In genomic region chr9:34363619-34364351, GRCh38 we compare ENCODE assay signal across 10 cellular contexts. TPM values are rescaled to one million over a fixed set of nuclear protein-coding genes. Genes with fewer than 3 reads are reported as not detected.
DNase-seq lines count a peak whose midpoint lies in the region; ATAC-seq and TF ChIP-seq lines count a peak whose summit lies in the region.
"Had no signal": no experiment of that assay in that cellular context is flagged by ENCODE, and none has a peak within 500 bp of the region (broad histone marks: within the 10 kb centered on the region; RNA-seq: fewer than 3 reads in every experiment).

No MANE protein-coding gene starts in this region.

- no peaks in the 10 kb centered on the region; the same call in 1 of the 2 replicates for H3K9me3 ChIP-seq in SJCRH30 (replicated peaks)
- H3K9me3 ChIP-seq in heart right ventricle, result no peaks in the 10 kb centered on the region
- no peaks in the 10 kb centered on the region for H3K9me3 ChIP-seq in osteoblast (ENCODE audit: low read depth, low read length)
- H3K9me3 ChIP-seq in breast epithelium, result no peaks in the 10 kb centered on the region

- H3K27me3 ChIP-seq in GM23338 (ENCODE audit: insufficient read depth), result no peaks in the 10 kb centered on the region
- H3K27me3 ChIP-seq in SJCRH30, result no peaks in the 10 kb centered on the region
- no peaks in the 10 kb centered on the region for H3K27me3 ChIP-seq in heart right ventricle
- H3K27me3 ChIP-seq in osteoblast (ENCODE audit: insufficient read depth, low read length), result no peaks in the 10 kb centered on the region
- H3K27me3 ChIP-seq in breast epithelium, result no peaks in the 10 kb centered on the region

- H3K4me3 ChIP-seq in GM23338 (peak overlapping the region; percentile 17; the same call in 1 of the 2 replicates), SJCRH30 (peak overlapping the region; percentile 23), heart right ventricle (peak overlapping the region in 5 of 10 donors; percentile 11 to 38 (median 23)), osteoblast (ENCODE audit: insufficient read depth, low read length) (no peak overlapping the region), breast epithelium (no peak overlapping the region)

- TF ChIP-seq CTCF in GM23338 (conservative IDR thresholded peaks at IDR 0.05; ENCODE audit: low read depth in 2 of 2), result no peak
- no peak for TF ChIP-seq CTCF in heart right ventricle (IDR thresholded peaks at IDR 0.05)
- TF ChIP-seq CTCF in osteoblast (IDR thresholded peaks at IDR 0.05; ENCODE audit: extremely low read depth, low read depth, low read length), result no peak
- TF ChIP-seq CTCF in breast epithelium (IDR thresholded peaks at IDR 0.05), result no peak

- WGBS in heart right ventricle, 2 donors, result 33 to 50% methylated on average over 13 of the region's 13 CpGs

- H3F3A ChIP-seq in GM23338 (replicated peaks; ENCODE audit: low read depth), result no peaks in the 10 kb centered on the region

- peaks cover 22% of the 10 kb centered on the region for H3K9me3 Mint-ChIP-seq in GM23338
- no peaks in the 10 kb centered on the region for H3K9me3 Mint-ChIP-seq in activated T-cell treated with anti-CD3 and anti-CD28 coated beads, Interleukin-2, amount 50 U/mL, for 24 hours
- H3K9me3 Mint-ChIP-seq: CD8-positive, alpha-beta memory T cell had no signal

- peaks cover 24% of the 10 kb centered on the region for H3K4me1 Mint-ChIP-seq in GM23338
- H3K4me1 Mint-ChIP-seq in activated T-cell treated with anti-CD3 and anti-CD28 coated beads, Interleukin-2, amount 50 U/mL, for 24 hours (ENCODE audit: low read depth), result peaks cover 12% of the 10 kb centered on the region

- DNase-seq in GM23338 (ENCODE audit: low spot score), result peak; percentile 63
- peak in 1 of 2 experiments; percentile 31 for DNase-seq in SJCRH30
- peak; percentile 42 to 79 for DNase-seq in heart right ventricle
- DNase-seq in osteoblast (ENCODE audit: insufficient read length, low spot score, missing footprints), result peak; percentile 46
- DNase-seq in breast epithelium (ENCODE audit: low spot score in 2 of 2), result no peak
- no peak for DNase-seq in activated T-cell treated with anti-CD3 and anti-CD28 coated beads, Interleukin-2, amount 50 U/mL, for 24 hours
- DNase-seq: NCI-H524 had no signal

- H3K27ac ChIP-seq in GM23338 (ENCODE audit: low read depth) (peak overlapping the region; percentile 26; the same call in 1 of the 2 replicates), SJCRH30 (no peak overlapping the region), heart right ventricle (peak overlapping the region; percentile 61 to 90 (median 72)), osteoblast (ENCODE audit: low read depth, low read length) (no peak overlapping the region), breast epithelium (no peak overlapping the region)

- H2AFZ ChIP-seq in GM23338 (peak overlapping the region; percentile 70), osteoblast (ENCODE audit: low read length) (no peak overlapping the region)

- H3K79me2 ChIP-seq in GM23338 (replicated peaks; ENCODE audit: insufficient read depth), result no peaks in the 10 kb centered on the region
- no peaks in the 10 kb centered on the region for H3K79me2 ChIP-seq in osteoblast (ENCODE audit: insufficient read depth, low read length)

- H3K27me3 Mint-ChIP-seq in GM23338 (ENCODE audit: insufficient read depth, low read depth, poor library complexity), result peaks cover 4% of the 10 kb centered on the region
- no peaks in the 10 kb centered on the region for H3K27me3 Mint-ChIP-seq in activated T-cell treated with anti-CD3 and anti-CD28 coated beads, Interleukin-2, amount 50 U/mL, for 24 hours
- H3K27me3 Mint-ChIP-seq: CD8-positive, alpha-beta memory T cell had no signal

- H3K4me1 ChIP-seq in GM23338 (ENCODE audit: insufficient read depth) (peaks cover 26% of the 10 kb centered on the region), SJCRH30 (0 out of 2 replicates have a peak, but pooled peaks cover 3% of the 10 kb centered on the region), heart right ventricle (peaks cover 4 to 31% (median 15%) of the 10 kb centered on the region in 9 donors), osteoblast (ENCODE audit: insufficient read depth, low read length) (no peaks in the 10 kb centered on the region), breast epithelium (no peaks in the 10 kb centered on the region)

- no peaks in the 10 kb centered on the region for H3K36me3 ChIP-seq in GM23338 (ENCODE audit: insufficient read depth)
- H3K36me3 ChIP-seq in SJCRH30, result no peaks in the 10 kb centered on the region
- H3K36me3 ChIP-seq in heart right ventricle, result peaks cover 0 to 10% (median 0%) of the 10 kb centered on the region in 9 donors
- H3K36me3 ChIP-seq in osteoblast (ENCODE audit: insufficient read depth, low read length), result no peaks in the 10 kb centered on the region
- H3K36me3 ChIP-seq in breast epithelium, result no peaks in the 10 kb centered on the region

- TF ChIP-seq POLR2A in breast epithelium (IDR thresholded peaks at IDR 0.05), result no peak

- H3K27ac Mint-ChIP-seq in GM23338, result peak overlapping the region; percentile 63
- no peak overlapping the region for H3K27ac Mint-ChIP-seq in activated T-cell treated with anti-CD3 and anti-CD28 coated beads, Interleukin-2, amount 50 U/mL, for 24 hours

- peak overlapping the region; percentile 58 for H3K4me2 ChIP-seq in GM23338
- H3K4me2 ChIP-seq in osteoblast (ENCODE audit: insufficient read depth, low read length), result no peak overlapping the region

- H3K9me2 ChIP-seq in GM23338 (ENCODE audit: insufficient read depth), result 0 out of 2 replicates have a peak, but pooled peaks cover 3% of the 10 kb centered on the region

- peak; percentile 91 for ATAC-seq in GM23338
- ATAC-seq in heart right ventricle, result peak; percentile 76 to 92 (median 90)
- no peak for ATAC-seq in GM19452 (IDR thresholded peaks at IDR 0.05; ENCODE audit: unreplicated experiment)
- no peak for ATAC-seq in HG03565 (IDR thresholded peaks at IDR 0.05; ENCODE audit: unreplicated experiment)

- intact Hi-C loops in heart right ventricle (cut with DNase I) (no loop called here), breast epithelium (cut with DNase I; ENCODE audit: low total_unique reads) (no loop called here)

- H4K20me1 ChIP-seq in GM23338 (replicated peaks; ENCODE audit: insufficient read depth), result no peaks in the 10 kb centered on the region
- H4K20me1 ChIP-seq in osteoblast (ENCODE audit: insufficient read depth, low read length), result no peaks in the 10 kb centered on the region

- peak overlapping the region; percentile 30 for H3K4me3 Mint-ChIP-seq in GM23338
- H3K4me3 Mint-ChIP-seq in activated T-cell treated with anti-CD3 and anti-CD28 coated beads, Interleukin-2, amount 50 U/mL, for 24 hours, result no peak overlapping the region
- H3K4me3 Mint-ChIP-seq: CD8-positive, alpha-beta memory T cell had no signal

- peaks cover 22% of the 10 kb centered on the region for H3K36me3 Mint-ChIP-seq in GM23338 (ENCODE audit: low read depth)
- H3K36me3 Mint-ChIP-seq in activated T-cell treated with anti-CD3 and anti-CD28 coated beads, Interleukin-2, amount 50 U/mL, for 24 hours (ENCODE audit: low read depth), result peaks cover 14% of the 10 kb centered on the region

TF ChIP-seq in GM23338, 12 proteins besides CTCF, POLR2A, EP300 and RAD21 (continues in another document):
- TF ChIP-seq ZNF114 (CRISPR knock-in tag; IDR thresholded peaks at IDR 0.05) (no peak), EZH2phosphoT487 (IDR thresholded peaks at IDR 0.05; ENCODE audit: unreplicated experiment) (no peak), POLR2AphosphoS5 (IDR thresholded peaks at IDR 0.05; ENCODE audit: low read depth) (no peak), EZH2 (IDR thresholded peaks at IDR 0.05; ENCODE audit: low read depth, unreplicated experiment) (no peak)

RNA-seq across cellular contexts. Expression of gene MYORG, which starts 12.9 kb away (rescaled TPM):
- total RNA-seq in GM23338 (2014; rRNA removed; shearing (Covaris generic)), result 4.9 and 7.3 TPM in 2 replicates
- 1.3 and 1.5 TPM in 2 replicates for polyA plus RNA-seq in GM23338 (2016; fragmentation: Nextera tagmentation; extraction: Ambion mirVana)
- total RNA-seq in SJCRH30 (2014; rRNA removed; shearing (Covaris generic)), result 1.7 and 1.8 TPM in 2 replicates
- 1 to 10 TPM; 4.9 to 9.1 (median 7.1) TPM for total RNA-seq in heart right ventricle
- 1 to 10 TPM; 1.3 to 4.8 TPM for polyA plus RNA-seq in heart right ventricle
- 0.36 and 0.88 TPM in 2 replicates for total RNA-seq in osteoblast
- 10 to 100 TPM in 1 of 3 donors, 1 to 10 TPM in 2; 2.9 to 11.5 (median 6.4) TPM for total RNA-seq in breast epithelium

RNA-seq across cellular contexts. Expression of gene NUDT2, which starts 34.4 kb away (rescaled TPM):
- total RNA-seq in GM23338 (2014; rRNA removed; shearing (Covaris generic)), result 9.5 and 12.1 TPM in 2 replicates
- polyA plus RNA-seq in GM23338 (2016; fragmentation: Nextera tagmentation; extraction: Ambion mirVana), result 16.4 and 16.9 TPM in 2 replicates
- total RNA-seq in SJCRH30 (2014; rRNA removed; shearing (Covaris generic)), result 9.4 TPM in 2 replicates
- total RNA-seq in heart right ventricle, result 10 to 100 TPM; 14.4 to 24.8 (median 18.4) TPM
- polyA plus RNA-seq in heart right ventricle, result 10 to 100 TPM; 17.2 to 28.9 TPM
- total RNA-seq in osteoblast, result 15.2 and 18.3 TPM in 2 replicates
- 10 to 100 TPM; 20.0 to 22.0 (median 21.6) TPM for total RNA-seq in breast epithelium

RNA-seq across cellular contexts. Expression of gene KIF24, which starts 34.7 kb away (rescaled TPM):
- 4.4 and 4.7 TPM in 2 replicates for total RNA-seq in GM23338 (2014; rRNA removed; shearing (Covaris generic))
- polyA plus RNA-seq in GM23338 (2016; fragmentation: Nextera tagmentation; extraction: Ambion mirVana) (1.0 and 1.3 TPM in 2 replicates), heart right ventricle (under 1 TPM; 0.29 to 0.43 TPM)
- 5.9 and 6.8 TPM in 2 replicates for total RNA-seq in SJCRH30 (2014; rRNA removed; shearing (Covaris generic))
- total RNA-seq in heart right ventricle (1 to 10 TPM in 1 of 10 donors, under 1 TPM in 9; 0.25 to 1.2 (median 0.50) TPM), osteoblast (1.8 TPM in 2 replicates), breast epithelium (1 to 10 TPM; 1.3 to 2.6 (median 1.3) TPM)
- polyA plus RNA-seq: CD8-positive, alpha-beta memory T cell had no signal

Comparison
In these comparisons a context has a peak if more than half of its experiments do, and no peak if none do; other contexts are left out.
1. ATAC-seq: peak in GM23338 (single experiment) and heart right ventricle (8 of 8); none in GM19452 (single experiment) and HG03565 (single experiment).
2. DNase-seq: peak in GM23338 (single experiment), heart right ventricle (2 of 2) and osteoblast (single experiment); none in breast epithelium (0 of 2) and activated T-cell treated with anti-CD3 and anti-CD28 coated beads, Interleukin-2, amount 50 U/mL, for 24 hours (single experiment).
3. H3K27ac ChIP-seq: peak in GM23338 (single experiment) and heart right ventricle (10 of 10); none in SJCRH30 (single experiment), osteoblast (single experiment) and breast epithelium (0 of 2).
4. H3K4me3 ChIP-seq: peak in GM23338 (single experiment) and SJCRH30 (single experiment); none in osteoblast (single experiment) and breast epithelium (0 of 3).